In the genomic region with DNA sequence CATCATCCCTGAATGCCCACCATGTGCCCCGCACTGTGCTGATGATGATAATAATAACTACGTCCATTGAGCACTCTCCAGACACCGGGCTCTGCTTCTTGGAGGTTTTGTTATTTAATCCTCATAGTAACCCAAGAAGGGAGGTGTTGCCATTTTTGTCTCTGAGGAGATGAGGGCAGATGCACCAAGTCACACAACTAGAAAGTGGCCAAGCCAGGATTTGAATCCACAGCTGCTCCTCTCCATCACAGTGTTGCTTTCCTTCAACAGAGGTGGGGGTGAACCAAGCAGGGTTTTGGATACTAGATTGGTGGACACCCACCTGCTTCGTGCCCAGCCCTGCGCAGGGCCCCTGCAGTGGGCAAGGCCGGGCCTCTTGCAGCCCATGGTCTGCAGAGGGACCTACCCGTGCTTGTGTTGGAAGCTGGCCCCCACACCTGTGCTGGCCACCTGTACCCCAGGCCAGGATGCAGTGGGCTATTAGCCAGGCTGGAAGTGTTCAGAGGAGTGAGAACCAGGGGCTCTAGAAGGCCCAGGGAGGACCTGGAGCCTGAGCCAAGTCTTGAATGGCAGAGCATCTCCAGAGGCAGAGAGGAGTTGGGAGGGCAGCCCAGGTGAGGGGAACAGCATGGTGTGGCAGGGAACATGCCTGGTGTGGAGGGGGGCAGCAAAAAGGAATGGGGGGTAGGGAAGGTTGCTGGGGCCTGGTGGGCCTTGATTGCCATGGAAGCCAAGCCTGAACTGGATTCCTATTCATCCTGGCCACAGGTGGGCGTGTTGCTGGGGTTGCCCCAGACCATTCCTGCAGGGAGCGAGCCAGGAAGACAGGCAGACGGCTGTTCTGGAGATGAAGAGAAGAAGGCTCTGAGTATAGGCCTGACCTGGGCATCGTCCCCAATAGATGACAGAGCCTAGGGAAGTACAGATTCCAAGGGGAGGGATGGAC, we compare ENCODE assay signal across 1 cellular context.
A peak's percentile ranks its signal among the peaks of the same experiment; 100 is the strongest.
TF ChIP-seq lines count a peak whose summit lies in the region.

No MANE protein-coding gene starts in this region.

TF ChIP-seq in GM23338, 12 proteins besides CTCF, POLR2A, EP300 and RAD21:
- TF ChIP-seq, protein P1, sequence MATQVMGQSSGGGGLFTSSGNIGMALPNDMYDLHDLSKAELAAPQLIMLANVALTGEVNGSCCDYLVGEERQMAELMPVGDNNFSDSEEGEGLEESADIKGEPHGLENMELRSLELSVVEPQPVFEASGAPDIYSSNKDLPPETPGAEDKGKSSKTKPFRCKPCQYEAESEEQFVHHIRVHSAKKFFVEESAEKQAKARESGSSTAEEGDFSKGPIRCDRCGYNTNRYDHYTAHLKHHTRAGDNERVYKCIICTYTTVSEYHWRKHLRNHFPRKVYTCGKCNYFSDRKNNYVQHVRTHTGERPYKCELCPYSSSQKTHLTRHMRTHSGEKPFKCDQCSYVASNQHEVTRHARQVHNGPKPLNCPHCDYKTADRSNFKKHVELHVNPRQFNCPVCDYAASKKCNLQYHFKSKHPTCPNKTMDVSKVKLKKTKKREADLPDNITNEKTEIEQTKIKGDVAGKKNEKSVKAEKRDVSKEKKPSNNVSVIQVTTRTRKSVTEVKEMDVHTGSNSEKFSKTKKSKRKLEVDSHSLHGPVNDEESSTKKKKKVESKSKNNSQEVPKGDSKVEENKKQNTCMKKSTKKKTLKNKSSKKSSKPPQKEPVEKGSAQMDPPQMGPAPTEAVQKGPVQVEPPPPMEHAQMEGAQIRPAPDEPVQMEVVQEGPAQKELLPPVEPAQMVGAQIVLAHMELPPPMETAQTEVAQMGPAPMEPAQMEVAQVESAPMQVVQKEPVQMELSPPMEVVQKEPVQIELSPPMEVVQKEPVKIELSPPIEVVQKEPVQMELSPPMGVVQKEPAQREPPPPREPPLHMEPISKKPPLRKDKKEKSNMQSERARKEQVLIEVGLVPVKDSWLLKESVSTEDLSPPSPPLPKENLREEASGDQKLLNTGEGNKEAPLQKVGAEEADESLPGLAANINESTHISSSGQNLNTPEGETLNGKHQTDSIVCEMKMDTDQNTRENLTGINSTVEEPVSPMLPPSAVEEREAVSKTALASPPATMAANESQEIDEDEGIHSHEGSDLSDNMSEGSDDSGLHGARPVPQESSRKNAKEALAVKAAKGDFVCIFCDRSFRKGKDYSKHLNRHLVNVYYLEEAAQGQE (IDR thresholded peaks at IDR 0.05; ENCODE audit: unreplicated experiment), result no peak
- TF ChIP-seq JUNB (IDR thresholded peaks at IDR 0.05; ENCODE audit: unreplicated experiment), result no peak
- TF ChIP-seq POLR2AphosphoS5 (IDR thresholded peaks at IDR 0.05; ENCODE audit: low read depth), result peak; percentile 30
TF ChIP-seq in GM23338: peak in this region for 1.
